1 cellular context compared by ENCODE assay signal in the genomic region with DNA sequence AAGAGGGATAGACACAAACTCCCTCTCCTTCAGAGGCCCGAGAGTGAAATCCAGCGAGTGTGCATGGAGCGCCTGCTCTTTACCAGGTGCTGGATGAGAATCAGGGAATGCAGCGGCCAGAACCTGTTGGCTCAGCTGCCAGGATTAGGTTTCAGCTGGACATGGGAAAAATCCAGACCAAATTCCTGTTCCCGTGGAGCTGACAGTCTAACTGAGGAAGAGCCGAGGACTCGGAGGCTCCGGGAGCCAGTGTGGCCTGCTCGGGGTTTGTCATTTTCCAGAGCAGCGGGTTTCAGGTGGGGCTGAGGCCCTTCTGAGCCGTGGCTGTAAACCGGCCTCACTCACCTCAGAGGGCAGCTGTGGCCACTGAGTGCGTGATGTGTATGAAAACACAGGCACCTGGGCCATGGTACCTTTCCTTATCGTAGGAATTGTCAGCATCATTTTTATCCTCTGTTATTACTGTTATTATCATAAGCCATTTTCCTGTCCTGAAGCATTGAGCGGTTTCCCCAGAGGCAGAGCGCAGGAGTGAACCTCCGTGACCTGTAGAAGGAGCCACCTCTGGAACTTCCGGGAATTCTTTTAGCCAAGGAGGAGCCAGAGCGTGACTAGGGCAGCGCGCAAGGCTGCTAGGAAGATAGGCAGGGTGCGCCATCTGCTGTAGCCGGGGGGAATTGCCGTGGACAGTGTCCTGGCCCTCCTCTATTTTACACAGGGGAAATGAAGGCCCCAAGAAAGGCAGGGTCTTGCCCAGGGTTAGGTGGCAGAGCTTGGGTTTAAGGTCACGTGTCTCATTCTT.
TF ChIP-seq lines count a peak whose summit lies in the region.

No MANE protein-coding gene starts in this region.

TF ChIP-seq in HEK293, 187 proteins besides CTCF, POLR2A, EP300 and RAD21 (continued from another document):
- TF ChIP-seq, protein P1, sequence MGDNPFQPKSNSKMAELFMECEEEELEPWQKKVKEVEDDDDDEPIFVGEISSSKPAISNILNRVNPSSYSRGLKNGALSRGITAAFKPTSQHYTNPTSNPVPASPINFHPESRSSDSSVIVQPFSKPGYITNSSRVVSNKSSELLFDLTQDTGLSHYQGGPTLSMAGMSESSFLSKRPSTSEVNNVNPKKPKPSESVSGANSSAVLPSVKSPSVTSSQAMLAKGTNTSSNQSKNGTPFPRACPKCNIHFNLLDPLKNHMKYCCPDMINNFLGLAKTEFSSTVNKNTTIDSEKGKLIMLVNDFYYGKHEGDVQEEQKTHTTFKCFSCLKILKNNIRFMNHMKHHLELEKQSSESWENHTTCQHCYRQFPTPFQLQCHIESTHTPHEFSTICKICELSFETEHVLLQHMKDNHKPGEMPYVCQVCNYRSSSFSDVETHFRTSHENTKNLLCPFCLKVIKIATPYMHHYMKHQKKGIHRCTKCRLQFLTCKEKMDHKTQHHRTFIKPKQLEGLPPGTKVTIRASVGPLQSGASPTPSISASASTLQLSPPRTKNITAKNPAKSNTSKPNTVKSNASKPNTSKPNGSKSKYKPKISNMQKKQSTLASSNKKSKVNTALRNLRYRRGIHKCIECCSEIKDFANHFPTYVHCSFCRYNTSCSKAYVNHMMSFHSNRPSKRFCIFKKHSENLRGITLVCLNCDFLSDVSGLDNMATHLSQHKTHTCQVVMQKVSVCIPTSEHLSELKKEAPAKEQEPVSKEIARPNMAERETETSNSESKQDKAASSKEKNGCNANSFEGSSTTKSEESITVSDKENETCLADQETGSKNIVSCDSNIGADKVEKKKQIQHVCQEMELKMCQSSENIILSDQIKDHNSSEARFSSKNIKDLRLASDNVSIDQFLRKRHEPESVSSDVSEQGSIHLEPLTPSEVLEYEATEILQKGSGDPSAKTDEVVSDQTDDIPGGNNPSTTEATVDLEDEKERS (tag by site-specific recombination; IDR thresholded peaks at IDR 0.05): no peak
- TF ChIP-seq ZBTB17 (tag by site-specific recombination; IDR thresholded peaks at IDR 0.05) (peak; percentile 67; the same call in 1 of the 2 replicates), IKZF3 (tag by site-specific recombination; IDR thresholded peaks at IDR 0.05) (peak; percentile 86)
